11 cellular contexts compared by ENCODE assay signal in genomic region chr13:27783111-27783510, GRCh38. TPM values are rescaled to one million over a fixed set of nuclear protein-coding genes. Genes with fewer than 3 reads are reported as not detected.
DNase-seq lines count a peak whose midpoint lies in the region; ATAC-seq and TF ChIP-seq lines count a peak whose summit lies in the region.
"Had no signal": no experiment of that assay in that cellular context is flagged by ENCODE, and none has a peak within 500 bp of the region (broad histone marks: within the 10 kb centered on the region; RNA-seq: fewer than 3 reads in every experiment).

No MANE protein-coding gene starts in this region.

- H3K4me3 ChIP-seq in mesendoderm (ENCODE audit: low read length): no peak overlapping the region

- ATAC-seq in GM21529 (IDR thresholded peaks at IDR 0.05; ENCODE audit: unreplicated experiment): no peak
- no peak for ATAC-seq in HG03280 (IDR thresholded peaks at IDR 0.05; ENCODE audit: unreplicated experiment)

- H3K4me1 ChIP-seq in mesendoderm (ENCODE audit: control insufficient read depth, low read depth, low read length): no peaks in the 10 kb centered on the region

- no peak overlapping the region for H3K56ac ChIP-seq in mesendoderm (ENCODE audit: low read length)

- peak; percentile 28 for TF ChIP-seq CTCF in GM10248 (IDR thresholded peaks at IDR 0.05; ENCODE audit: control extremely low read depth, extremely low read depth, low read depth, missing control alignments)

- H4K8ac ChIP-seq in mesendoderm (ENCODE audit: low read depth, low read length): no peak overlapping the region

- no peak overlapping the region for H3K9ac ChIP-seq in mesendoderm (ENCODE audit: low read length)

- H2AK5ac ChIP-seq in mesendoderm (ENCODE audit: low read length): no peak overlapping the region

- H3K79me1 ChIP-seq in mesendoderm (ENCODE audit: low read length): no peaks in the 10 kb centered on the region

- no peak overlapping the region for H3K27ac ChIP-seq in mesendoderm (ENCODE audit: low read depth, low read length)

- no peak overlapping the region for H2BK5ac ChIP-seq in mesendoderm (ENCODE audit: low read length)

- H3K18ac ChIP-seq in mesendoderm (ENCODE audit: low read length): no peak overlapping the region

- DNase-seq in GM10248 (ENCODE audit: extremely low spot score): no peak
- DNase-seq in NCI-H69 (lab: John Stamatoyannopoulos, UW): peak; percentile 7
- peak; percentile 13 for DNase-seq in dermis blood vessel endothelial cell
- DNase-seq in mesendoderm: peak; percentile 75
- no peak for DNase-seq in activated CD4-positive, alpha-beta T cell treated with anti-CD3 and anti-CD28 coated beads, Interleukin-2, amount 50 U/mL, for 4 hours
- no peak for DNase-seq in AML-193 (lab: John Stamatoyannopoulos, UW)
- DNase-seq: activated effector memory CD4-positive, alpha-beta T cell treated with Interleukin-2 at 50 U/mL for 16 hours; glutamatergic neuron; stimulated activated naive B cell treated with anti-CD40 and anti-IgM and Interleukin-4, amounts not matched to agents 10 μg/mL and 1 μg/mL and 100 μg/mL, for 72 hours had no signal

- H3K4ac ChIP-seq in mesendoderm (ENCODE audit: low read depth, low read length): no peak overlapping the region

- no peak overlapping the region for H4K5ac ChIP-seq in mesendoderm (ENCODE audit: low read length)

- no peak overlapping the region for H3K4me2 ChIP-seq in mesendoderm (ENCODE audit: low read length)

- no peaks in the 10 kb centered on the region for H3K36me3 ChIP-seq in mesendoderm (ENCODE audit: control insufficient read depth, insufficient read depth, low read length)

- no peak overlapping the region for H2BK15ac ChIP-seq in mesendoderm (replicated peaks; ENCODE audit: low read depth)

- no peak overlapping the region for H3K23ac ChIP-seq in mesendoderm (ENCODE audit: low read length)

- CTCF ChIA-PET in GM10248 (lab: Yijun Ruan, JAX): interaction anchor here (0.7 to 3.4 kb wide), 8 partner anchors 11 to 410 kb away, joined by 3 to 18 read pairs (median 6); no protein-coding TSS in a partner anchor

- POLR2A ChIA-PET in GM10248 (lab: Yijun Ruan, JAX): no interaction called here

- WGBS in mesendoderm (ENCODE audit: extremely low coverage, insufficient coverage, low lambda C conversion rate): no CpG with 5 or more reads among the region's 4 CpGs

- H3K27me3 ChIP-seq in mesendoderm (ENCODE audit: insufficient read depth, low read length, poor library complexity): peaks cover 5% of the 10 kb centered on the region

- H2BK120ac ChIP-seq in mesendoderm (ENCODE audit: low read depth, low read length): no peak overlapping the region

- H3K79me2 ChIP-seq in mesendoderm (ENCODE audit: control insufficient read depth, insufficient read depth, low read length): no peaks in the 10 kb centered on the region

RNA-seq across cellular contexts. Expression of gene GSX1, which starts 9.2 kb away (rescaled TPM):
- not detected in 2 replicates for total RNA-seq in dermis blood vessel endothelial cell
- polyA plus RNA-seq in mesendoderm (2013, experiment 1 of 2): not detected
- not detected for polyA plus RNA-seq in mesendoderm (2013, experiment 2 of 2)

Comparison
In these comparisons a context has a peak if more than half of its experiments do, and no peak if none do; other contexts are left out.
1. DNase-seq: peak in NCI-H69 (single experiment), dermis blood vessel endothelial cell (single experiment) and mesendoderm (single experiment); none in GM10248 (single experiment), activated CD4-positive, alpha-beta T cell treated with anti-CD3 and anti-CD28 coated beads, Interleukin-2, amount 50 U/mL, for 4 hours (0 of 2) and AML-193 (0 of 2).